Comparison of ENCODE assay signal across 1 cellular context in the genomic region with DNA sequence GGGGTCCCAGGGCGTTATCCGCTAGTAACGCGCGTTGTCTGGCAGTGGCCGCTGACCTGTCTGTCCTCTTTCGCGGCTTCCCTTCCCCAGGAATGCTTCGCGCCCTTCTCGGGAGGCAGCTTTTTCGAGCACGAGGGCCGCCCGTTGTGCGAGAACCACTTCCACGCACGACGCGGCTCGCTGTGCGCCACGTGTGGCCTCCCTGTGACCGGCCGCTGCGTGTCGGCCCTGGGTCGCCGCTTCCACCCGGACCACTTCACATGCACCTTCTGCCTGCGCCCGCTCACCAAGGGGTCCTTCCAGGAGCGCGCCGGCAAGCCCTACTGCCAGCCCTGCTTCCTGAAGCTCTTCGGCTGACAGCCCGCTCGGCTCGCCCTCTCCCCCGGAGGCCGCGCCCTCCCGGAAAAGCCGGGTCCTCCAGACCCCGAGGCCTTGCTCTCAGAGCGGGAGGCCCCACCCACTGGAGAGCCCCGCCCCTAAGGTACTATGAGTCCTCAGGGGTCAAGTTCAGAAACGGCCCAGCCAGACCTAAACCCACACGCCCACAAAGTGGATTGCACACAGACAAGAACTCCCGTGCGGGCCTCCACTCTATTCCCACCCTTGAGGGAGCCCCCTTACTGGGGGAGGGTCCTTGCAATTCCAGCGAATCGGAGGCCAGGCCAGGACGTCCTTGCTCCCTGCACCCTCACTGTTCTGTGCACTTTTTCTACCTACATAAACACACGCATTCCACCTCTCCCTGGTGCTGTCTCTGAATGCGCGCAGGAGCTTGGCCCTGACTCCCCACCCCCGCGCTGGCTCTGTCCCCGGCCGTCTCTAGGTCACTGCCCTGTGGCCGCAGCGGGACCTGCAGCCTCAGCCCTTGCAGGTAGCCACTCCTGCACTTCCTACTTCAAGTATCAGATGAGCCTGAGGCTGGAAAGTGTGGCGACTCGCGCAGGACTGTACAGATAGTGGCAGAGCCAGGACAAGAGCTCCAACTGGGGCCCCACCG.
TF ChIP-seq lines count a peak whose summit lies in the region.

No MANE protein-coding gene starts in this region.

TF ChIP-seq in IMR-90, 13 proteins besides CTCF, POLR2A, EP300 and RAD21:
- TF ChIP-seq, protein P1, sequence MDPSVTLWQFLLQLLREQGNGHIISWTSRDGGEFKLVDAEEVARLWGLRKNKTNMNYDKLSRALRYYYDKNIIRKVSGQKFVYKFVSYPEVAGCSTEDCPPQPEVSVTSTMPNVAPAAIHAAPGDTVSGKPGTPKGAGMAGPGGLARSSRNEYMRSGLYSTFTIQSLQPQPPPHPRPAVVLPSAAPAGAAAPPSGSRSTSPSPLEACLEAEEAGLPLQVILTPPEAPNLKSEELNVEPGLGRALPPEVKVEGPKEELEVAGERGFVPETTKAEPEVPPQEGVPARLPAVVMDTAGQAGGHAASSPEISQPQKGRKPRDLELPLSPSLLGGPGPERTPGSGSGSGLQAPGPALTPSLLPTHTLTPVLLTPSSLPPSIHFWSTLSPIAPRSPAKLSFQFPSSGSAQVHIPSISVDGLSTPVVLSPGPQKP (IDR thresholded peaks at IDR 0.05; ENCODE audit: borderline replicate concordance, low read depth, low read length), result no peak
- no peak for TF ChIP-seq MXI1 (IDR thresholded peaks at IDR 0.05; ENCODE audit: borderline replicate concordance, low read depth, low read length)
- no peak for TF ChIP-seq RFX5 (IDR thresholded peaks at IDR 0.05; ENCODE audit: low read depth, low read length)
- TF ChIP-seq BHLHE40 (IDR thresholded peaks at IDR 0.05; ENCODE audit: low read depth, low read length), result no peak
- TF ChIP-seq RCOR1 (IDR thresholded peaks at IDR 0.05; ENCODE audit: insufficient replicate concordance, low read length), result no peak
- no peak for TF ChIP-seq FOS (IDR thresholded peaks at IDR 0.05; ENCODE audit: low read depth, low read length)
- no peak for TF ChIP-seq NFE2L2 (IDR thresholded peaks at IDR 0.05; ENCODE audit: low read depth, low read length)
- TF ChIP-seq MAFK (IDR thresholded peaks at IDR 0.05; ENCODE audit: low read depth, low read length), result no peak
- TF ChIP-seq MAZ (IDR thresholded peaks at IDR 0.05; ENCODE audit: borderline replicate concordance, low read depth, low read length), result no peak
- TF ChIP-seq, protein P2, sequence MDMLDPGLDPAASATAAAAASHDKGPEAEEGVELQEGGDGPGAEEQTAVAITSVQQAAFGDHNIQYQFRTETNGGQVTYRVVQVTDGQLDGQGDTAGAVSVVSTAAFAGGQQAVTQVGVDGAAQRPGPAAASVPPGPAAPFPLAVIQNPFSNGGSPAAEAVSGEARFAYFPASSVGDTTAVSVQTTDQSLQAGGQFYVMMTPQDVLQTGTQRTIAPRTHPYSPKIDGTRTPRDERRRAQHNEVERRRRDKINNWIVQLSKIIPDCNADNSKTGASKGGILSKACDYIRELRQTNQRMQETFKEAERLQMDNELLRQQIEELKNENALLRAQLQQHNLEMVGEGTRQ (IDR thresholded peaks at IDR 0.05; ENCODE audit: low read depth, low read length), result no peak
- TF ChIP-seq CEBPB (IDR thresholded peaks at IDR 0.05; ENCODE audit: low read depth, low read length), result no peak
- no peak for TF ChIP-seq SMC3 (IDR thresholded peaks at IDR 0.05; ENCODE audit: low read depth, low read length)
- TF ChIP-seq CHD1 (IDR thresholded peaks at IDR 0.05; ENCODE audit: low read depth, low read length), result no peak
